Comparison of ENCODE assay signal across 1 cellular context in genomic region chr18:47050468-47050867, GRCh38.
TF ChIP-seq lines count a peak whose summit lies in the region.

No MANE protein-coding gene starts in this region.

TF ChIP-seq in H1, 55 proteins besides CTCF, POLR2A, EP300 and RAD21:
- TF ChIP-seq E2F6 (IDR thresholded peaks at IDR 0.05) = no peak
- no peak for TF ChIP-seq KDM1A (IDR thresholded peaks at IDR 0.05; ENCODE audit: borderline replicate concordance, low read length)
- no peak for TF ChIP-seq HDAC6 (IDR thresholded peaks at IDR 0.05; ENCODE audit: low read depth, low read length)
- TF ChIP-seq SIX5 (IDR thresholded peaks at IDR 0.05; ENCODE audit: low read depth, low read length) = no peak
- TF ChIP-seq TBP (IDR thresholded peaks at IDR 0.05; ENCODE audit: low read depth, low read length) = no peak
- TF ChIP-seq ASH2L (IDR thresholded peaks at IDR 0.05; ENCODE audit: low read length) = no peak
